In the genomic region with DNA sequence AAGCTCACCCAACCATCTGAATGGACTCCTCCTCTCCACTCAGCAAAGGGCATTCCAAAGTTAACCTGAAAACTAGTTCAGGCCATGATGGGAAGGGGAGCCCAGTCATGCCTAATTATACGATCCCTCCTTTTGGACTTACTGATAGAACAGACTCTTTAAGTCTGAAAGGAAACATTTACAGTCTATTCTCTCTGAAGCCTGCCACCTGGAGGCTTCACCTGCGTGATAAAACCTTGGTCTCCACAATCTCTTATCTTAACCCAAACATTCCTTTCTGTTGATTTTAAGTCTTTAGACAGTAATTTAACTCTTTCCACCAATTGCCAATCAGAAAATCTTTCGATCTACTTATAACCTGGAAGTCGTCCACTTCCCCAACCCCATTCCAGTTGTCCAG, we compare ENCODE assay signal across 31 cellular contexts. TPM values are rescaled to one million over a fixed set of nuclear protein-coding genes. Genes with fewer than 3 reads are reported as not detected.
DNase-seq lines count a peak whose midpoint lies in the region; ATAC-seq and TF ChIP-seq lines count a peak whose summit lies in the region.
"Had no signal": no experiment of that assay in that cellular context is flagged by ENCODE, and none has a peak within 500 bp of the region (broad histone marks: within the 10 kb centered on the region; RNA-seq: fewer than 3 reads in every experiment).

No MANE protein-coding gene starts in this region.

- POLR2A ChIA-PET in activated naive CD8-positive, alpha-beta T cell treated with anti-CD3 and anti-CD28 coated beads, Interleukin-2, amount 10 ng/mL, durations not matched to agents 7 days and 5 days (lab: Charles Lee): interaction anchor here (0.6 to 0.8 kb wide), 2 partner anchors 22 to 131 kb away, joined by 3 read pairs; no protein-coding TSS in a partner anchor
- POLR2A ChIA-PET in HEK293 (lab: Yijun Ruan, JAX): no interaction called here

- H3K9me3 ChIP-seq in HEK293 (ENCODE audit: control insufficient read depth, insufficient read depth, low read depth, low read length) (no peaks in the 10 kb centered on the region), endodermal cell (ENCODE audit: control insufficient read depth, low read length) (peaks cover 7% of the 10 kb centered on the region), smooth muscle cell (replicated peaks; ENCODE audit: low read depth) (no peaks in the 10 kb centered on the region)
- H3K9me3 ChIP-seq: BE2C, colonic mucosa, left ventricle myocardium inferior, neutrophil, SJSA1, testis, uterus had no signal

- no peaks in the 10 kb centered on the region for H3K36me3 Mint-ChIP-seq in activated naive CD8-positive, alpha-beta T cell treated with anti-CD3 and anti-CD28 coated beads, Interleukin-2, amount 10 ng/mL, durations not matched to agents 7 days and 5 days
- no peaks in the 10 kb centered on the region for H3K36me3 Mint-ChIP-seq in activated naive CD8-positive, alpha-beta T cell treated with anti-CD3 and anti-CD28 coated beads, Interleukin-2, amount 50 U/mL, for 24 hours (ENCODE audit: low read depth)
- no peaks in the 10 kb centered on the region for H3K36me3 Mint-ChIP-seq in endodermal cell (ENCODE audit: low read depth)

- no peaks in the 10 kb centered on the region for H3K79me2 ChIP-seq in smooth muscle cell (ENCODE audit: low read depth)

- H3K27ac Mint-ChIP-seq in activated naive CD8-positive, alpha-beta T cell treated with anti-CD3 and anti-CD28 coated beads, Interleukin-2, amount 10 ng/mL, durations not matched to agents 7 days and 5 days: no peak overlapping the region
- H3K27ac Mint-ChIP-seq in activated naive CD8-positive, alpha-beta T cell treated with anti-CD3 and anti-CD28 coated beads, Interleukin-2, amount 50 U/mL, for 24 hours: no peak overlapping the region
- no peak overlapping the region for H3K27ac Mint-ChIP-seq in endodermal cell
- H3K27ac Mint-ChIP-seq: stimulated activated naive CD8-positive, alpha-beta T cell treated with anti-CD3 and anti-CD28 coated beads, Interleukin-15, Interleukin-2, amounts not matched to agents 100 ng/mL and 50 ng/mL, for 24 hours had no signal

- DNase-seq in activated naive CD8-positive, alpha-beta T cell treated with anti-CD3 and anti-CD28 coated beads, Interleukin-2, amount 10 ng/mL, durations not matched to agents 7 days and 5 days: no peak
- no peak for DNase-seq in activated naive CD8-positive, alpha-beta T cell treated with anti-CD3 and anti-CD28 coated beads, Interleukin-2, amount 50 U/mL, for 24 hours
- DNase-seq in endodermal cell: no peak
- DNase-seq in activated effector memory CD4-positive, alpha-beta T cell treated with Interleukin-2 at 50 U/mL for 16 hours: no peak
- no peak for DNase-seq in smooth muscle cell (lab: John Stamatoyannopoulos, UW; ENCODE audit: unreplicated experiment)
- DNase-seq in dedifferentiated amniotic fluid mesenchymal stem cell (ENCODE audit: extremely low spot score): no peak
- DNase-seq in SW 1271 (lab: John Stamatoyannopoulos, UW): no peak
- DNase-seq: activated CD4-positive, CD25-positive, alpha-beta regulatory T cell treated with anti-CD3 and anti-CD28 coated beads, Interleukin-2, amount 50 U/mL, for 72 hours; BE2C; colonic mucosa; DND-41; GOT3; left ventricle myocardium inferior; mesendoderm; NCI-H1092 treated with DMSO at 0.1 percent for 48 hours; NCI-H1694 treated with DMSO at 0.1 percent for 48 hours; right cardiac atrium; RPMI8226; stimulated activated CD4-positive, alpha-beta T cell treated with anti-CD3 and anti-CD28 coated beads, Interleukin-1b, Interleukin-23, amount 100 ng/mL, for 48 hours; testis; uterus had no signal

- peaks cover 12% of the 10 kb centered on the region for H3K4me1 Mint-ChIP-seq in activated naive CD8-positive, alpha-beta T cell treated with anti-CD3 and anti-CD28 coated beads, Interleukin-2, amount 10 ng/mL, durations not matched to agents 7 days and 5 days
- H3K4me1 Mint-ChIP-seq in activated naive CD8-positive, alpha-beta T cell treated with anti-CD3 and anti-CD28 coated beads, Interleukin-2, amount 50 U/mL, for 24 hours: peaks cover 16% of the 10 kb centered on the region
- peaks cover 19% of the 10 kb centered on the region for H3K4me1 Mint-ChIP-seq in endodermal cell

- H3K4me2 ChIP-seq in smooth muscle cell: no peak overlapping the region

- H3K36me3 ChIP-seq in HEK293 (ENCODE audit: control insufficient read depth in 2 of 2, insufficient read depth in 1 of 2, low read length in 2 of 2) (no peaks in the 10 kb centered on the region), endodermal cell (ENCODE audit: control insufficient read depth, insufficient read depth, low read length) (no peaks in the 10 kb centered on the region), smooth muscle cell (ENCODE audit: low read depth) (no peaks in the 10 kb centered on the region)
- H3K36me3 ChIP-seq: BE2C, colonic mucosa, left ventricle myocardium inferior, neutrophil, SJSA1, uterus had no signal

- H3K9ac ChIP-seq in endodermal cell (ENCODE audit: extremely low read depth, low read length, poor library complexity, severe bottlenecking): no peak overlapping the region
- H3K9ac ChIP-seq in smooth muscle cell (ENCODE audit: low read depth): no peak overlapping the region

- H3K27me3 Mint-ChIP-seq in activated naive CD8-positive, alpha-beta T cell treated with anti-CD3 and anti-CD28 coated beads, Interleukin-2, amount 10 ng/mL, durations not matched to agents 7 days and 5 days: no peaks in the 10 kb centered on the region
- peaks cover 5% of the 10 kb centered on the region for H3K27me3 Mint-ChIP-seq in activated naive CD8-positive, alpha-beta T cell treated with anti-CD3 and anti-CD28 coated beads, Interleukin-2, amount 50 U/mL, for 24 hours
- peaks cover 24% of the 10 kb centered on the region for H3K27me3 Mint-ChIP-seq in endodermal cell (ENCODE audit: insufficient read depth)

- H3K4me3 ChIP-seq in HEK293 (ENCODE audit: low read depth, low read length): no peak overlapping the region
- no peak overlapping the region for H3K4me3 ChIP-seq in endodermal cell (ENCODE audit: low read length)
- no peak overlapping the region for H3K4me3 ChIP-seq in smooth muscle cell
- H3K4me3 ChIP-seq: colonic mucosa, K562, SJSA1, uterus had no signal

- H3K4me1 ChIP-seq in HEK293 (ENCODE audit: control insufficient read depth, insufficient read depth, low read length) (no peaks in the 10 kb centered on the region), endodermal cell (ENCODE audit: control insufficient read depth, insufficient read depth, low read length) (peaks cover 7% of the 10 kb centered on the region), smooth muscle cell (ENCODE audit: low read depth) (no peaks in the 10 kb centered on the region)
- H3K4me1 ChIP-seq: BE2C, colonic mucosa, SJSA1, uterus had no signal

- no peak overlapping the region for H2AFZ ChIP-seq in smooth muscle cell (ENCODE audit: low read depth)

- no peak for TF ChIP-seq CTCF in HEK293 (tag by site-specific recombination; IDR thresholded peaks at IDR 0.05)
- TF ChIP-seq CTCF in endodermal cell (conservative IDR thresholded peaks at IDR 0.05): peak; percentile 54
- no peak for TF ChIP-seq CTCF in smooth muscle cell (IDR thresholded peaks at IDR 0.05; ENCODE audit: borderline replicate concordance, insufficient read depth, poor library complexity, severe bottlenecking)

- 73 to 85% methylated on average over 4 of the region's 4 CpGs for WGBS in endodermal cell (ENCODE audit: insufficient coverage in 1 of 2, insufficient read length in 1 of 2), 2 experiments
- WGBS in smooth muscle cell (ENCODE audit: low lambda C conversion rate): 76% methylated on average over 4 of the region's 4 CpGs

- H3F3A ChIP-seq in smooth muscle cell (ENCODE audit: low read depth): no peaks in the 10 kb centered on the region

- CTCF ChIA-PET in HEK293 (lab: Yijun Ruan, JAX): interaction anchor here (0.7 to 3.7 kb wide), 2 partner anchors 27 to 53 kb away, joined by 3 to 21 read pairs; a partner anchor contains a TSS

- H3K27me3 ChIP-seq in endodermal cell (ENCODE audit: control insufficient read depth, insufficient read depth, low read length, poor library complexity, severe bottlenecking) (peaks cover 5% of the 10 kb centered on the region), smooth muscle cell (ENCODE audit: low read depth) (peaks cover 46% of the 10 kb centered on the region)
- H3K27me3 ChIP-seq: BE2C, colonic mucosa, testis, uterus had no signal

- ATAC-seq in activated naive CD8-positive, alpha-beta T cell treated with anti-CD3 and anti-CD28 coated beads, Interleukin-2, amount 10 ng/mL, durations not matched to agents 7 days and 5 days (ENCODE audit: low read depth): no peak
- no peak for ATAC-seq in activated naive CD8-positive, alpha-beta T cell treated with anti-CD3 and anti-CD28 coated beads, Interleukin-2, amount 50 U/mL, for 24 hours
- ATAC-seq: K562 had no signal

- H3K9me3 Mint-ChIP-seq in activated naive CD8-positive, alpha-beta T cell treated with anti-CD3 and anti-CD28 coated beads, Interleukin-2, amount 10 ng/mL, durations not matched to agents 7 days and 5 days: no peaks in the 10 kb centered on the region
- H3K9me3 Mint-ChIP-seq in activated naive CD8-positive, alpha-beta T cell treated with anti-CD3 and anti-CD28 coated beads, Interleukin-2, amount 50 U/mL, for 24 hours: no peaks in the 10 kb centered on the region
- H3K9me3 Mint-ChIP-seq in endodermal cell: no peaks in the 10 kb centered on the region

- no peaks in the 10 kb centered on the region for H4K20me1 ChIP-seq in smooth muscle cell (ENCODE audit: low read depth)

- peak overlapping the region; percentile 79 for H3K4me3 Mint-ChIP-seq in activated naive CD8-positive, alpha-beta T cell treated with anti-CD3 and anti-CD28 coated beads, Interleukin-2, amount 10 ng/mL, durations not matched to agents 7 days and 5 days
- H3K4me3 Mint-ChIP-seq in activated naive CD8-positive, alpha-beta T cell treated with anti-CD3 and anti-CD28 coated beads, Interleukin-2, amount 50 U/mL, for 24 hours: no peak overlapping the region
- peak overlapping the region; percentile 46 for H3K4me3 Mint-ChIP-seq in endodermal cell

- H3K27ac ChIP-seq in HEK293 (ENCODE audit: extremely low read depth, low read depth, low read length): no peak overlapping the region
- no peak overlapping the region for H3K27ac ChIP-seq in endodermal cell (ENCODE audit: low read depth, low read length)
- no peak overlapping the region for H3K27ac ChIP-seq in smooth muscle cell (ENCODE audit: low read depth)
- H3K27ac ChIP-seq: colonic mucosa, epithelial cell of prostate, left ventricle myocardium inferior, neutrophil, SJSA1, testis, uterus had no signal

RNA-seq across cellular contexts. Expression of a gene that starts 9.0 kb away (rescaled TPM):
- 1 to 10 TPM; 2.3 to 3.1 TPM for total RNA-seq in activated naive CD8-positive, alpha-beta T cell treated with anti-CD3 and anti-CD28 coated beads, Interleukin-2, amount 10 ng/mL, durations not matched to agents 7 days and 5 days
- 10 to 100 TPM; 16.2 to 18.3 TPM for total RNA-seq in endodermal cell
- 19.7 TPM for polyA plus RNA-seq in endodermal cell (2013, experiment 1 of 2)
- 18.1 TPM for polyA plus RNA-seq in endodermal cell (2013, experiment 2 of 2)
- total RNA-seq in smooth muscle cell: 19.4 and 24.4 TPM in 2 replicates
- 11.5 and 15.4 TPM in 2 replicates for polyA plus RNA-seq in smooth muscle cell

RNA-seq across cellular contexts. Expression of a gene that starts 25.9 kb away (rescaled TPM):
- total RNA-seq in activated naive CD8-positive, alpha-beta T cell treated with anti-CD3 and anti-CD28 coated beads, Interleukin-2, amount 10 ng/mL, durations not matched to agents 7 days and 5 days: not detected
- total RNA-seq in endodermal cell: not detected
- not detected for polyA plus RNA-seq in endodermal cell (2013, experiment 1 of 2)
- not detected for polyA plus RNA-seq in endodermal cell (2013, experiment 2 of 2)
- not detected in 2 replicates for total RNA-seq in smooth muscle cell
- not detected in 2 replicates for polyA plus RNA-seq in smooth muscle cell
- total RNA-seq: cardiac septum, K562, left ventricle myocardium inferior, M059J, NCI-H460, posterior vena cava, right cardiac atrium, SJSA1, testis, uterus had no signal
- polyA plus RNA-seq: K562, right cardiac atrium had no signal

RNA-seq across cellular contexts. Expression of a gene that starts 37.4 kb away (rescaled TPM):
- total RNA-seq in activated naive CD8-positive, alpha-beta T cell treated with anti-CD3 and anti-CD28 coated beads, Interleukin-2, amount 10 ng/mL, durations not matched to agents 7 days and 5 days: not detected
- total RNA-seq in endodermal cell (1 to 10 TPM; 1.3 to 1.4 TPM), smooth muscle cell (not detected in 2 replicates)
- not detected for polyA plus RNA-seq in endodermal cell (2013, experiment 1 of 2)
- not detected for polyA plus RNA-seq in endodermal cell (2013, experiment 2 of 2)
- polyA plus RNA-seq in smooth muscle cell: 0.33 TPM in 1 of 2 replicates, not detected in the other
- total RNA-seq: cardiac septum, K562, left ventricle myocardium inferior, M059J, NCI-H460, posterior vena cava, right cardiac atrium, SJSA1, uterus had no signal
- polyA plus RNA-seq: K562, right cardiac atrium had no signal
